Comparison of ENCODE assay signal across 1 cellular context in the genomic region with DNA sequence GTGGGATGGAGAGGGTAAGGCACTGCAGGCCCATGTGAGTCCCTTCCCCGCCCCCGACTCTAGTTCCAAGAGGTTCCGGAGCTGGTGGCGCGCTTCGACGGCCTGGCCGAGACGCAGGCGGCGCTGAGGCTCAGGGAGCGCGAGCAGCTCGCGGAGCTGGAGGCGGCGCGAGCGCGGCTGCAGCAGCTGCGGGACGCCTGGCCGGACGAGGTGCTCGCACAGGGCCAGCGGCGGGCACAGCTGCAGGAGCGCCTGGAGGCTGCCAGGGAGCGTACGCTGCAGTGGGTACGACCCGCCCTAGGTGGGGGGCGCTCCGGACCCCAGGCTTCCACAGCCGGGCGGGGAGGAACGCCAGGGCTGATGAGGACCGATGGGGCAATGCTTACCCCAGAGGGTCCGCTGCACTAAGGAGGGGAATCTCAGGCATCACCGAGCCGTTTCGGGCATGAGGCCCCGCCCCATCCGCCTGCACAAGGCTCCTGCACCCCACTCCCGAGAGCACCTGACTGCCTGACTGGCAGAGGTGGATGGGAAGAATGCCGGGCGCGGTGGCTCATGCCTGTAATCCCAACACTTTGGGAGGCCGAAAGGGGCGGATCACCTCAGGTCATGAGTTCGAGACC.
TF ChIP-seq lines count a peak whose summit lies in the region.

No MANE protein-coding gene starts in this region.

TF ChIP-seq in SK-N-SH, 30 proteins besides CTCF, POLR2A, EP300 and RAD21 (continued from another document):
- TF ChIP-seq, protein P1, sequence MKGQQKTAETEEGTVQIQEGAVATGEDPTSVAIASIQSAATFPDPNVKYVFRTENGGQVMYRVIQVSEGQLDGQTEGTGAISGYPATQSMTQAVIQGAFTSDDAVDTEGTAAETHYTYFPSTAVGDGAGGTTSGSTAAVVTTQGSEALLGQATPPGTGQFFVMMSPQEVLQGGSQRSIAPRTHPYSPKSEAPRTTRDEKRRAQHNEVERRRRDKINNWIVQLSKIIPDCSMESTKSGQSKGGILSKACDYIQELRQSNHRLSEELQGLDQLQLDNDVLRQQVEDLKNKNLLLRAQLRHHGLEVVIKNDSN (IDR thresholded peaks at IDR 0.05; ENCODE audit: borderline replicate concordance, low read depth) = no peak
